8 cellular contexts compared by ENCODE assay signal in the genomic region with DNA sequence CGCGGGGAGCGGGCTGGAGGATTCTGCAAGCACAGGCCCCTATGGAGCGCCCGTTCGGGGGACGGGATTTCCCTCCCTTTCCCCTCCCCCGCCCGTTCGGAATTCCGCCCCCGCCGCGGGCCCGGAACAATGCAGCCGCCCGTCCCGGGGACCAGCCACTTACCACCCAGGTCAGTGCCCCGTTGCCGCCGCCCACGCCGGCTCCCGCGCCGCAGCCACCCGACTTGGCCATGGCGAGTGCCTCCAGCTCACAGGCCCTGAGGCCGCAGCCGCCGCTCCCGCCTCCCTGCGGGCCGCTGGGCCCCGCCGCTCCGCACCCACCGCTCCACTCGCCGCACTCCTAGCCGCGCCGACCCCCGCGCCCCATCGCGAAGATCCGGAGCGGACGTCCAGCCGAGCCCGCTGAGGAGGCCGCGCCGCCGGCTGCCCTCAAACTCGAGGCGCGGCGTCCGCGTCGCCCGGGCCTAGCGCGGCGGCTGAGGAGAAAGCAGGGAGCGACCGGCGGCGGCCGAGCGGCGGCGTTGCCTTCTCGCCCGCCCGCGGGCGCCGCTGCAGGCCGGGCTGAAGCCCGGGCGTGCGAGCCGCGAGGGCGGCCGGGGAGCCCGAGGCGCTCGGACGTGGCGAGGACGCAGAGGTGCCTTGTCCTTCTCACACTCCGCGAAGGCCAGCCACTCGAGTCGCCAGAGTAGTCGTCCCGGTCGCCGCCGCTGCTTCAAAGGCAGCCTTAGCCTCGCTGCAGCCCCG. TPM values are rescaled to one million over a fixed set of nuclear protein-coding genes. Genes with fewer than 3 reads are reported as not detected.
DNase-seq lines count a peak whose midpoint lies in the region; ATAC-seq lines count a peak whose summit lies in the region.

No MANE protein-coding gene starts in this region.

- H3K4me1 Mint-ChIP-seq in effector memory CD8-positive, alpha-beta T cell (ENCODE audit: low read depth in 2 of 2), result peaks cover 29 to 50% of the 10 kb centered on the region in 2 donors

- H3K27ac ChIP-seq in mesodermal cell (ENCODE audit: low read depth, low read length, severe bottlenecking), result peak overlapping the region; percentile 93

- H3K4me3 ChIP-seq in mesodermal cell (ENCODE audit: extremely low read depth, insufficient read depth, low read length, poor library complexity, severe bottlenecking), result peak overlapping the region; percentile 78

- DNase-seq in GM03348 (ENCODE audit: low spot score) (peak; percentile 74), LoVo (ENCODE audit: low spot score) (peak; percentile 20), retina (no peak)
- DNase-seq in activated CD8-positive, alpha-beta memory T cell treated with anti-CD3 and anti-CD28 coated beads for 4 hours (ENCODE audit: low read depth in 2 of 2), result peak; percentile 44 to 49
- DNase-seq in effector memory CD8-positive, alpha-beta T cell, result peak; percentile 40 to 55 (median 43)
- peak; percentile 53 for DNase-seq in stimulated activated CD8-positive, alpha-beta memory T cell treated with anti-CD3 and anti-CD28 coated beads, Interleukin-15, amount 100 ng/mL, for 48 hours (ENCODE audit: low read depth in 2 of 2)

- H3K9me3 Mint-ChIP-seq in effector memory CD8-positive, alpha-beta T cell, result no peaks in the 10 kb centered on the region

- peak overlapping the region; percentile 98 to 99 for H3K27ac Mint-ChIP-seq in effector memory CD8-positive, alpha-beta T cell

- H3K9me3 ChIP-seq in mesodermal cell (ENCODE audit: control insufficient read depth, low read length), result no peaks in the 10 kb centered on the region

- 0% methylated on average over 65 to 84 of the region's 106 CpGs for WGBS in mesodermal cell (ENCODE audit: insufficient coverage in 2 of 2), 2 experiments

- peaks cover 9% of the 10 kb centered on the region for H3K4me1 ChIP-seq in mesodermal cell (ENCODE audit: control insufficient read depth, insufficient read depth, low read length, poor library complexity, severe bottlenecking)

- peak; percentile 29 for ATAC-seq in GM21723 (IDR thresholded peaks at IDR 0.05; ENCODE audit: unreplicated experiment)
- ATAC-seq in effector memory CD8-positive, alpha-beta T cell (replicated peaks), result peak; percentile 30

- no peaks in the 10 kb centered on the region for H3K27me3 Mint-ChIP-seq in effector memory CD8-positive, alpha-beta T cell

- H3K4me3 Mint-ChIP-seq in effector memory CD8-positive, alpha-beta T cell, result peak overlapping the region; percentile 95 to 97

- H3K36me3 Mint-ChIP-seq in effector memory CD8-positive, alpha-beta T cell (ENCODE audit: insufficient read depth), result peaks cover 27% of the 10 kb centered on the region

- H3K36me3 ChIP-seq in mesodermal cell (ENCODE audit: control insufficient read depth, insufficient read depth, low read length), result no peaks in the 10 kb centered on the region

RNA-seq across cellular contexts. Expression of a gene that starts 0.5 kb away (rescaled TPM):
- polyA plus RNA-seq in mesodermal cell (2013, experiment 1 of 2), result 142 TPM
- 151 TPM for polyA plus RNA-seq in mesodermal cell (2013, experiment 2 of 2)
